35 cellular contexts compared by ENCODE assay signal in genomic region chr2:152804687-152805408, GRCh38.
"Had no signal": no experiment of that assay in that cellular context is flagged by ENCODE, and none has a peak within 500 bp of the region (broad histone marks: within the 10 kb centered on the region; RNA-seq: fewer than 3 reads in every experiment).

No MANE protein-coding gene starts in this region.

- H3K9me3 ChIP-seq: adrenal gland, body of pancreas, breast epithelium had no signal

- H3K4me3 Mint-ChIP-seq: activated B cell treated with CpG ODN at 0.5 μM for 24 hours; activated CD4-positive, alpha-beta memory T cell treated with anti-CD3 and anti-CD28 coated beads for 36 hours; activated CD4-positive, alpha-beta T cell treated with anti-CD3 and anti-CD28 coated beads, Interleukin-2, amount 10 ng/mL, durations not matched to agents 24 days and 14 days; activated CD8-positive, alpha-beta T cell treated with anti-CD3 and anti-CD28 coated beads for 36 hours; activated naive CD4-positive, alpha-beta T cell treated with anti-CD3 and anti-CD28 coated beads for 36 hours; activated naive CD8-positive, alpha-beta T cell treated with anti-CD3 and anti-CD28 coated beads for 36 hours; activated T-cell treated with anti-CD3 and anti-CD28 coated beads, Interleukin-2, amount 50 U/mL, for 4 hours; activated T-cell treated with anti-CD3 and anti-CD28 coated beads, Interleukin-2, amount 50 U/mL, for 72 hours; activated T-helper 1 cell treated with anti-CD3 and anti-CD28 coated beads, Interleukin-12 subunit alpha, Interleukin-12 subunit beta, Interleukin-2, Interleukin-4 antibody, amounts not matched to agents 30 ng/mL and 10 ng/mL and 1 ng/mL, durations not matched to agents 14 hours and 24 hours and 36 hours; activated T-helper 17 cell treated with anti-CD3 and anti-CD28 coated beads, Interleukin-2, amount 50 U/mL, for 72 hours; T-helper 1 cell treated with Interleukin-12 subunit alpha and Interleukin-12 subunit beta and Interleukin-4 antibody, amounts not matched to agents 30 μg/mL and 1 μg/mL, for 36 hours; T-helper 2 cell treated with Interferon-gamma antibody and Interleukin-4, amounts not matched to agents 5 μg/mL and 100 μg/mL, for 36 hours had no signal

- H3K36me3 ChIP-seq: adrenal gland, brain microvascular endothelial cell, breast epithelium had no signal

- H3K27ac Mint-ChIP-seq: activated B cell treated with CpG ODN at 0.5 μM for 24 hours; activated CD4-positive, alpha-beta memory T cell treated with anti-CD3 and anti-CD28 coated beads for 36 hours; activated CD4-positive, alpha-beta T cell treated with anti-CD3 and anti-CD28 coated beads, Interleukin-2, amount 10 ng/mL, durations not matched to agents 24 days and 14 days; activated CD8-positive, alpha-beta T cell treated with anti-CD3 and anti-CD28 coated beads for 36 hours; activated naive CD4-positive, alpha-beta T cell treated with anti-CD3 and anti-CD28 coated beads for 36 hours; activated naive CD4-positive, alpha-beta T cell treated with anti-CD3 and anti-CD28 coated beads, Interleukin-2, amount 50 U/mL, for 72 hours; activated naive CD8-positive, alpha-beta T cell treated with anti-CD3 and anti-CD28 coated beads for 36 hours; activated T-cell treated with anti-CD3 and anti-CD28 coated beads, Interleukin-2, amount 50 U/mL, for 72 hours; activated T-helper 1 cell treated with anti-CD3 and anti-CD28 coated beads, Interleukin-12 subunit alpha, Interleukin-12 subunit beta, Interleukin-2, Interleukin-4 antibody, amounts not matched to agents 30 ng/mL and 10 ng/mL and 1 ng/mL, durations not matched to agents 14 hours and 24 hours and 36 hours; activated T-helper 17 cell treated with anti-CD3 and anti-CD28 coated beads, Interleukin-2, amount 50 U/mL, for 72 hours; T-helper 1 cell treated with Interleukin-12 subunit alpha and Interleukin-12 subunit beta and Interleukin-4 antibody, amounts not matched to agents 30 μg/mL and 1 μg/mL, for 36 hours; T-helper 2 cell treated with Interferon-gamma antibody and Interleukin-4, amounts not matched to agents 5 μg/mL and 100 μg/mL, for 36 hours had no signal

- H3K4me1 Mint-ChIP-seq: activated B cell treated with CpG ODN at 0.5 μM for 24 hours; activated CD4-positive, alpha-beta T cell treated with anti-CD3 and anti-CD28 coated beads, Interleukin-2, amount 10 ng/mL, durations not matched to agents 24 days and 14 days; activated T-helper 17 cell treated with anti-CD3 and anti-CD28 coated beads, Interleukin-2, amount 50 U/mL, for 72 hours had no signal

- H3K27me3 ChIP-seq: adrenal gland, body of pancreas, brain microvascular endothelial cell, breast epithelium had no signal

- ATAC-seq: activated CD8-positive, alpha-beta T cell treated with anti-CD3 and anti-CD28 coated beads for 36 hours; activated naive CD4-positive, alpha-beta T cell treated with anti-CD3 and anti-CD28 coated beads, Interleukin-2, amount 50 U/mL, for 72 hours; activated T-cell treated with anti-CD3 and anti-CD28 coated beads, Interleukin-2, amount 50 U/mL, for 4 hours; activated T-cell treated with anti-CD3 and anti-CD28 coated beads, Interleukin-2, amount 50 U/mL, for 72 hours; activated T-helper 17 cell treated with anti-CD3 and anti-CD28 coated beads, Interleukin-2, amount 50 U/mL, for 72 hours; body of pancreas had no signal

- DNase-seq: activated B cell treated with CpG ODN at 0.5 μM for 24 hours; activated CD4-positive, alpha-beta memory T cell treated with anti-CD3 and anti-CD28 coated beads for 36 hours; activated CD4-positive, alpha-beta T cell treated with anti-CD3 and anti-CD28 coated beads for 4 hours; activated CD4-positive, alpha-beta T cell treated with anti-CD3 and anti-CD28 coated beads, Interleukin-2, amount 10 ng/mL, durations not matched to agents 24 days and 14 days; activated CD4-positive, alpha-beta T cell treated with anti-CD3 and anti-CD28 coated beads, Interleukin-2, amount 50 U/mL, for 1 hour; activated CD4-positive, alpha-beta T cell treated with anti-CD3 and anti-CD28 coated beads, Interleukin-2, amount 50 U/mL, for 4 hours; activated CD4-positive, CD25-positive, alpha-beta regulatory T cell treated with anti-CD3 and anti-CD28 coated beads, Interleukin-2, amount 50 U/mL, for 72 hours; activated CD8-positive, alpha-beta memory T cell treated with anti-CD3 and anti-CD28 coated beads, Interleukin-2, amount 50 U/mL, for 4 hours; activated CD8-positive, alpha-beta T cell treated with anti-CD3 and anti-CD28 coated beads for 36 hours; activated effector memory CD4-positive, alpha-beta T cell treated with anti-CD3 and anti-CD28 coated beads, Interleukin-2, amount 50 U/mL, for 16 hours; activated gamma-delta T cell treated with Interleukin-2 at 50 U/mL for 16 hours; activated naive CD4-positive, alpha-beta T cell; activated naive CD4-positive, alpha-beta T cell treated with anti-CD3 and anti-CD28 coated beads for 36 hours; activated naive CD4-positive, alpha-beta T cell treated with anti-CD3 and anti-CD28 coated beads, Interleukin-2, amount 50 U/mL, for 16 hours; activated naive CD8-positive, alpha-beta T cell treated with anti-CD3 and anti-CD28 coated beads for 36 hours; activated T-cell treated with anti-CD3 and anti-CD28 coated beads for 4 hours; activated T-cell treated with anti-CD3 and anti-CD28 coated beads, Interleukin-2, amount 50 U/mL, for 1 hour; activated T-cell treated with anti-CD3 and anti-CD28 coated beads, Interleukin-2, amount 50 U/mL, for 4 hours; activated T-cell treated with anti-CD3 and anti-CD28 coated beads, Interleukin-2, amount 50 U/mL, for 72 hours; adrenal gland; amniotic stem cell; body of pancreas; brain microvascular endothelial cell; central memory CD4-positive, alpha-beta T cell; T-helper 1 cell; T-helper 2 cell; T-helper 9 cell had no signal

- H3K4me3 ChIP-seq: adrenal gland, body of pancreas, breast epithelium had no signal

- H3K27ac ChIP-seq: adrenal gland, body of pancreas, brain microvascular endothelial cell, breast epithelium, VCaP had no signal

- H3K4me1 ChIP-seq: adrenal gland, body of pancreas, breast epithelium had no signal

- FAIRE-seq: astrocyte had no signal

- H3K36me3 Mint-ChIP-seq: activated CD4-positive, alpha-beta memory T cell treated with anti-CD3 and anti-CD28 coated beads for 36 hours; activated naive CD4-positive, alpha-beta T cell treated with anti-CD3 and anti-CD28 coated beads, Interleukin-2, amount 50 U/mL, for 72 hours; activated naive CD8-positive, alpha-beta T cell treated with anti-CD3 and anti-CD28 coated beads for 36 hours had no signal

- H3K9me3 Mint-ChIP-seq: activated B cell treated with CpG ODN at 0.5 μM for 24 hours; activated CD4-positive, alpha-beta memory T cell treated with anti-CD3 and anti-CD28 coated beads for 36 hours; activated CD4-positive, alpha-beta T cell treated with anti-CD3 and anti-CD28 coated beads, Interleukin-2, amount 10 ng/mL, durations not matched to agents 24 days and 14 days; activated CD8-positive, alpha-beta T cell treated with anti-CD3 and anti-CD28 coated beads for 36 hours; activated naive CD4-positive, alpha-beta T cell treated with anti-CD3 and anti-CD28 coated beads for 36 hours; activated naive CD4-positive, alpha-beta T cell treated with anti-CD3 and anti-CD28 coated beads, Interleukin-2, amount 50 U/mL, for 72 hours; activated naive CD8-positive, alpha-beta T cell treated with anti-CD3 and anti-CD28 coated beads for 36 hours; activated T-cell treated with anti-CD3 and anti-CD28 coated beads, Interleukin-2, amount 50 U/mL, for 4 hours; activated T-cell treated with anti-CD3 and anti-CD28 coated beads, Interleukin-2, amount 50 U/mL, for 72 hours; activated T-helper 1 cell treated with anti-CD3 and anti-CD28 coated beads, Interleukin-12 subunit alpha, Interleukin-12 subunit beta, Interleukin-2, Interleukin-4 antibody, amounts not matched to agents 30 ng/mL and 10 ng/mL and 1 ng/mL, durations not matched to agents 14 hours and 24 hours and 36 hours; activated T-helper 17 cell treated with anti-CD3 and anti-CD28 coated beads, Interleukin-2, amount 50 U/mL, for 72 hours; T-helper 1 cell treated with Interleukin-12 subunit alpha and Interleukin-12 subunit beta and Interleukin-4 antibody, amounts not matched to agents 30 μg/mL and 1 μg/mL, for 36 hours; T-helper 2 cell treated with Interferon-gamma antibody and Interleukin-4, amounts not matched to agents 5 μg/mL and 100 μg/mL, for 36 hours had no signal
